In the genomic region with DNA sequence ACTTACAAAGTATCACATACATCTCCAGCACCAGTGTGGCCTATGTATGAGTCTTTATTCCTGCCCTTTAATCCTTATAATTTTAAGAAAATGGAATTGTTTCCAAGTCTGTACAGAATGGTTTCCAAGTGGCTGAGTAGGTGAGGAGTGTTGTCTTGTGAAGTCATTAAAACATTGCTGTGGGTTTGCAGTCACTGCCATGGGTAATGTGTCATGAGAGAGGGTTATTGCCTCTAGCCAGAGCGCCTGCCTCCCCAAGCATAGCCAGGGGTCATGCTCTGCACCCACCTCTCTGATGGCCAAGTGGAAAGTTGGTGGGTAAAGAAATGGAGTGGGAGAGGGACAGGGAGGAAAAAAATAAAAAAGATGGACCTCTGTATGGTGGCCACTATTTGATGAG, we compare ENCODE assay signal across 19 cellular contexts. TPM values are rescaled to one million over a fixed set of nuclear protein-coding genes. Genes with fewer than 3 reads are reported as not detected.
DNase-seq lines count a peak whose midpoint lies in the region; ATAC-seq and TF ChIP-seq lines count a peak whose summit lies in the region.
"Had no signal": no experiment of that assay in that cellular context is flagged by ENCODE, and none has a peak within 500 bp of the region (broad histone marks: within the 10 kb centered on the region; RNA-seq: fewer than 3 reads in every experiment).

No MANE protein-coding gene starts in this region.

- no peaks in the 10 kb centered on the region for H3K9me3 Mint-ChIP-seq in immature natural killer cell
- H3K9me3 Mint-ChIP-seq: activated naive CD4-positive, alpha-beta T cell treated with anti-CD3 and anti-CD28 coated beads, Interleukin-2, amount 50 U/mL, for 24 hours; central memory CD8-positive, alpha-beta T cell; IgD-negative memory B cell had no signal

- no peak overlapping the region for H3K4me3 Mint-ChIP-seq in immature natural killer cell
- H3K4me3 Mint-ChIP-seq: activated naive CD4-positive, alpha-beta T cell treated with anti-CD3 and anti-CD28 coated beads, Interleukin-2, amount 50 U/mL, for 24 hours; central memory CD8-positive, alpha-beta T cell had no signal

- H3K9me2 ChIP-seq in HCT116 (ENCODE audit: insufficient read depth): no peaks in the 10 kb centered on the region

- RAD21 ChIA-PET in HCT116 (lab: Charles Lee; ENCODE audit: low non-redundant PET in 1 of 2, low total read pairs in 2 of 2, uncharacterized antibody in 2 of 2, unreplicated experiment in 2 of 2): no interaction called here

- H3K4me1 Mint-ChIP-seq in immature natural killer cell: peaks cover 13 to 33% of the 10 kb centered on the region in 2 donors

- TF ChIP-seq CTCF in HCT116 (IDR thresholded peaks at IDR 0.05 in 2 of 3, conservative IDR thresholded peaks at IDR 0.05 in 1 of 3; ENCODE audit: borderline replicate concordance in 1 of 3, insufficient read depth in 1 of 3, low read depth in 2 of 3, low read length in 2 of 3): no peak
- TF ChIP-seq CTCF in fibroblast of mammary gland (conservative IDR thresholded peaks at IDR 0.05; ENCODE audit: control insufficient read depth, insufficient read depth, low read depth, low read length): no peak
- no peak for TF ChIP-seq CTCF in GM20000 (IDR thresholded peaks at IDR 0.05; ENCODE audit: extremely low read depth, missing control alignments)

- H3K36me3 Mint-ChIP-seq in immature natural killer cell: peaks cover 0 to 8% (median 0%) of the 10 kb centered on the region in 3 donors
- H3K36me3 Mint-ChIP-seq: activated naive CD4-positive, alpha-beta T cell treated with anti-CD3 and anti-CD28 coated beads, Interleukin-2, amount 50 U/mL, for 24 hours had no signal

- peak; percentile 40 for DNase-seq in AG20443 (ENCODE audit: low spot score)
- no peak for DNase-seq in HCT116 (ENCODE audit: low read depth, low spot score)
- peak; percentile 35 for DNase-seq in fibroblast of mammary gland (ENCODE audit: low read depth)
- peak; percentile 75 for DNase-seq in renal cortical epithelial cell (ENCODE audit: low read depth)
- no peak for DNase-seq in GM20000 (ENCODE audit: low spot score)
- DNase-seq in NCI-H146 treated with DMSO at 0.1 percent for 48 hours (lab: John Stamatoyannopoulos, UW; ENCODE audit: unreplicated experiment): no peak
- DNase-seq in immature natural killer cell: no peak
- DNase-seq: activated CD4-positive, alpha-beta T cell treated with anti-CD3 and anti-CD28 coated beads for 1 hour; activated T-cell treated with anti-CD3 and anti-CD28 coated beads, Interleukin-2, amount 50 U/mL, for 48 hours; foreskin keratinocyte; NCI-H1417; NCI-H2171 had no signal

- H3K36me3 ChIP-seq in HCT116 (ENCODE audit: control insufficient read depth in 1 of 2, insufficient read depth in 2 of 2, low read length in 2 of 2): no peaks in the 10 kb centered on the region
- H3K36me3 ChIP-seq: ascending aorta had no signal

- H3K4me1 ChIP-seq in HCT116 (ENCODE audit: control insufficient read depth in 1 of 2, insufficient read depth in 2 of 2, low read length in 2 of 2): peaks cover 38 to 40% of the 10 kb centered on the region in 2 experiments

- H4K20me1 ChIP-seq in HCT116 (ENCODE audit: insufficient read depth): no peaks in the 10 kb centered on the region

- no peaks in the 10 kb centered on the region for H3K27me3 Mint-ChIP-seq in immature natural killer cell (ENCODE audit: low read depth in 3 of 3)
- H3K27me3 Mint-ChIP-seq: activated naive CD4-positive, alpha-beta T cell treated with anti-CD3 and anti-CD28 coated beads, Interleukin-2, amount 50 U/mL, for 24 hours; central memory CD8-positive, alpha-beta T cell had no signal

- POLR2A ChIA-PET in HCT116 (lab: Charles Lee): no interaction called here

- H3K9me3 ChIP-seq in HCT116 (ENCODE audit: control insufficient read depth in 1 of 2, insufficient read depth in 1 of 2, low read depth in 1 of 2, low read length in 2 of 2): no peaks in the 10 kb centered on the region
- H3K9me3 ChIP-seq: ascending aorta had no signal

- no peak overlapping the region for H3K27ac Mint-ChIP-seq in immature natural killer cell
- H3K27ac Mint-ChIP-seq: activated naive CD4-positive, alpha-beta T cell treated with anti-CD3 and anti-CD28 coated beads, Interleukin-2, amount 50 U/mL, for 24 hours had no signal

- intact Hi-C loops in HCT116 (cut with micrococcal nuclease): loop anchor here (5.0 kb wide), 2 partner anchors 224 to 431 kb away; no protein-coding TSS in a partner anchor

- CTCF ChIA-PET in HCT116 (lab: Charles Lee): interaction anchor here (1.5 to 7.8 kb wide), 2 partner anchors 10 to 74 kb away, joined by 5 to 185 read pairs; no protein-coding TSS in a partner anchor

- TF ChIP-seq RAD21 in HCT116 (IDR thresholded peaks at IDR 0.05; ENCODE audit: low read depth): no peak

- BruUV-seq in HCT116 (replicated peaks; lab: Mats Ljungman, UMichigan): no TSS peak

- H2AFZ ChIP-seq in HCT116 (ENCODE audit: low read depth, low read length, poor library complexity, severe bottlenecking): no peak overlapping the region

- H3K4me2 ChIP-seq in HCT116 (ENCODE audit: low read length): peak overlapping the region; percentile 77

- no peak for TF ChIP-seq POLR2A in HCT116 (IDR thresholded peaks at IDR 0.05; ENCODE audit: borderline replicate concordance, extremely low read depth, insufficient read depth, insufficient read length)

- no peak overlapping the region for H3K4me3 ChIP-seq in HCT116 (replicated peaks in 1 of 2; ENCODE audit: low read depth in 1 of 2, low read length in 2 of 2)
- no peak overlapping the region for H3K4me3 ChIP-seq in fibroblast of mammary gland (ENCODE audit: control insufficient read depth, low read depth, low read length)
- H3K4me3 ChIP-seq: ascending aorta, dorsolateral prefrontal cortex, lung had no signal

- peaks cover 5% of the 10 kb centered on the region; the same call in 1 of the 2 replicates for H3K79me2 ChIP-seq in HCT116 (ENCODE audit: insufficient read depth, low read length)

- ATAC-seq in HCT116 (no peak), HG03095 (IDR thresholded peaks at IDR 0.05; ENCODE audit: unreplicated experiment) (no peak)

- H3K27me3 ChIP-seq in HCT116 (ENCODE audit: insufficient read depth, low read length): no peaks in the 10 kb centered on the region
- H3K27me3 ChIP-seq: ascending aorta, dorsolateral prefrontal cortex, foreskin keratinocyte had no signal

- no peak overlapping the region for H3K9ac ChIP-seq in HCT116 (ENCODE audit: low read length)

- H3K27ac ChIP-seq in HCT116 (ENCODE audit: low read depth, low read length): no peak overlapping the region
- H3K27ac ChIP-seq: foreskin keratinocyte had no signal

TF ChIP-seq in HCT116, 20 proteins besides CTCF, POLR2A, EP300 and RAD21 (continues in another document):
- TF ChIP-seq, protein P1, sequence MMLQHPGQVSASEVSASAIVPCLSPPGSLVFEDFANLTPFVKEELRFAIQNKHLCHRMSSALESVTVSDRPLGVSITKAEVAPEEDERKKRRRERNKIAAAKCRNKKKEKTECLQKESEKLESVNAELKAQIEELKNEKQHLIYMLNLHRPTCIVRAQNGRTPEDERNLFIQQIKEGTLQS (IDR thresholded peaks at IDR 0.05): no peak
- TF ChIP-seq SP1 (IDR thresholded peaks at IDR 0.05; ENCODE audit: low read depth) (no peak), EGR1 (IDR thresholded peaks at IDR 0.05; ENCODE audit: low read depth) (no peak), SIN3A (IDR thresholded peaks at IDR 0.05; ENCODE audit: low read depth) (no peak), TCF7L2 (IDR thresholded peaks at IDR 0.05; ENCODE audit: borderline replicate concordance, extremely low read depth, insufficient read depth, insufficient read length) (no peak), ZNF274 (IDR thresholded peaks at IDR 0.05; ENCODE audit: low read depth, low read length) (no peak), ELF1 (IDR thresholded peaks at IDR 0.05; ENCODE audit: borderline replicate concordance, low read depth) (no peak), EZH2phosphoT487 (IDR thresholded peaks at IDR 0.05; ENCODE audit: borderline replicate concordance) (no peak), YY1 (IDR thresholded peaks at IDR 0.05; ENCODE audit: extremely low read depth, insufficient replicate concordance, low read depth, low read length) (no peak), CEBPB (IDR thresholded peaks at IDR 0.05; ENCODE audit: low read depth) (no peak), POLR2AphosphoS5 (IDR thresholded peaks at IDR 0.05; ENCODE audit: low read depth, low read length) (no peak), ZFX (IDR thresholded peaks at IDR 0.05) (no peak), CBX3 (IDR thresholded peaks at IDR 0.05; ENCODE audit: low read depth) (no peak), JUND (IDR thresholded peaks at IDR 0.05) (no peak), FOSL1 (IDR thresholded peaks at IDR 0.05; ENCODE audit: low read depth) (no peak)
- TF ChIP-seq, protein P2, sequence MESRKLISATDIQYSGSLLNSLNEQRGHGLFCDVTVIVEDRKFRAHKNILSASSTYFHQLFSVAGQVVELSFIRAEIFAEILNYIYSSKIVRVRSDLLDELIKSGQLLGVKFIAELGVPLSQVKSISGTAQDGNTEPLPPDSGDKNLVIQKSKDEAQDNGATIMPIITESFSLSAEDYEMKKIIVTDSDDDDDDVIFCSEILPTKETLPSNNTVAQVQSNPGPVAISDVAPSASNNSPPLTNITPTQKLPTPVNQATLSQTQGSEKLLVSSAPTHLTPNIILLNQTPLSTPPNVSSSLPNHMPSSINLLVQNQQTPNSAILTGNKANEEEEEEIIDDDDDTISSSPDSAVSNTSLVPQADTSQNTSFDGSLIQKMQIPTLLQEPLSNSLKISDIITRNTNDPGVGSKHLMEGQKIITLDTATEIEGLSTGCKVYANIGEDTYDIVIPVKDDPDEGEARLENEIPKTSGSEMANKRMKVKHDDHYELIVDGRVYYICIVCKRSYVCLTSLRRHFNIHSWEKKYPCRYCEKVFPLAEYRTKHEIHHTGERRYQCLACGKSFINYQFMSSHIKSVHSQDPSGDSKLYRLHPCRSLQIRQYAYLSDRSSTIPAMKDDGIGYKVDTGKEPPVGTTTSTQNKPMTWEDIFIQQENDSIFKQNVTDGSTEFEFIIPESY (IDR thresholded peaks at IDR 0.05; ENCODE audit: extremely low read depth, insufficient replicate concordance, low read length): no peak
- TF ChIP-seq, protein P3, sequence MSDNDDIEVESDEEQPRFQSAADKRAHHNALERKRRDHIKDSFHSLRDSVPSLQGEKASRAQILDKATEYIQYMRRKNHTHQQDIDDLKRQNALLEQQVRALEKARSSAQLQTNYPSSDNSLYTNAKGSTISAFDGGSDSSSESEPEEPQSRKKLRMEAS (IDR thresholded peaks at IDR 0.05): no peak

RNA-seq across cellular contexts. Expression of a gene that starts 25.3 kb away (rescaled TPM):
- total RNA-seq in HCT116 (2021; ENCODE audit: unreplicated experiment) (25.9 TPM), renal cortical epithelial cell (26.4 and 84.4 TPM in 2 replicates)
- polyA plus RNA-seq in HCT116 (2012): 16.2 and 17.2 TPM in 2 replicates
- 1 to 10 TPM; 2.1 to 7.8 (median 4.4) TPM for polyA plus RNA-seq in immature natural killer cell

Comparison
In these comparisons a context has a peak if more than half of its experiments do, and no peak if none do; other contexts are left out.
1. DNase-seq: peak in AG20443 (single experiment), fibroblast of mammary gland (single experiment) and renal cortical epithelial cell (single experiment); none in HCT116 (single experiment), GM20000 (single experiment), NCI-H146 treated with DMSO at 0.1 percent for 48 hours (single experiment) and immature natural killer cell (0 of 3).